8 cellular contexts compared by ENCODE assay signal in the genomic region with DNA sequence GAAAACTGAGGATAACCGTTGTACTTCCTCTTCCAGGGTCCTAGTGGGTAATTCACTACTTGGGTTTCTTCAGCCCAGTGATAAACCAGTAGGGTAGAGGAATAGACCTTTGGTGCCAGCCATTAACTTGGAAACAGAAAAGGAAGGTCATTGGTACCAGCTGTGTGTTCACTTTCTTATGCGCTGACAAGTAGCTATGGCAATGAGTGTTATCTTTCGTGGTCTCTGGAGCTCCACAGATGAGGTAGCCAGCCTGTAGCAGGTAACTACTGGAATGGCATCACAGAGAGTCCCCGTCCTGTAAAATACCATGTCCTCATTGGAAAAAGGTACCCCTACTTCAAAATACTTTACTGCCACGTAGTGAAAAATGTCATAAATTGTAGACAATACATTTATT. TPM values are rescaled to one million over a fixed set of nuclear protein-coding genes. Genes with fewer than 3 reads are reported as not detected.
DNase-seq lines count a peak whose midpoint lies in the region; ATAC-seq and TF ChIP-seq lines count a peak whose summit lies in the region.

No MANE protein-coding gene starts in this region.

- H3K9me3 ChIP-seq in Karpas-422 (ENCODE audit: low read length) = no peaks in the 10 kb centered on the region

- H4K20me1 ChIP-seq in Karpas-422 (ENCODE audit: insufficient read depth, low read depth, low read length) = peaks cover 23% of the 10 kb centered on the region; the same call in 1 of the 2 replicates

- peak overlapping the region; percentile 85 to 93 (median 90) for H3K4me3 Mint-ChIP-seq in nephron

- H3K27ac ChIP-seq in Karpas-422 (ENCODE audit: low read length) = no peak overlapping the region

- H3K4me1 ChIP-seq in Karpas-422 (ENCODE audit: low read length) = peaks cover 65% of the 10 kb centered on the region

- TF ChIP-seq CTCF in GM12864 (IDR thresholded peaks at IDR 0.05; ENCODE audit: low read depth, low read length, missing control alignments) (no peak), astrocyte of the spinal cord (IDR thresholded peaks at IDR 0.05; ENCODE audit: low read depth, low read length) (no peak), nephron (IDR thresholded peaks at IDR 0.05; ENCODE audit: unreplicated experiment in 3 of 3) (no peak)

- H3K36me3 ChIP-seq in Karpas-422 (ENCODE audit: insufficient read depth, low read length) = no peaks in the 10 kb centered on the region; the same call in 1 of the 2 replicates

- H3K79me2 ChIP-seq in Karpas-422 (ENCODE audit: low read length) = peaks cover 70% of the 10 kb centered on the region

- in situ Hi-C loops in astrocyte of the spinal cord (cut with HindIII; ENCODE audit: low sequenced_read_pairs) = no loop called here

- H3K4me1 Mint-ChIP-seq in nephron = peaks cover 22% of the 10 kb centered on the region

- peaks cover 37% of the 10 kb centered on the region for H3K36me3 Mint-ChIP-seq in nephron (ENCODE audit: low read depth)

- H3K27me3 ChIP-seq in Karpas-422 (ENCODE audit: low read length) = no peaks in the 10 kb centered on the region

- H3K27me3 Mint-ChIP-seq in nephron (ENCODE audit: low read depth) = no peaks in the 10 kb centered on the region

- no peak for ATAC-seq in HG02852 (IDR thresholded peaks at IDR 0.05; ENCODE audit: unreplicated experiment)
- no peak for ATAC-seq in GM21528 (IDR thresholded peaks at IDR 0.05; ENCODE audit: low FRiP score, unreplicated experiment)
- no peak for ATAC-seq in GM18867 (IDR thresholded peaks at IDR 0.05; ENCODE audit: unreplicated experiment)

- H3K4me2 ChIP-seq in Karpas-422 (ENCODE audit: low read depth, low read length, poor library complexity, severe bottlenecking) = peak overlapping the region; percentile 84

- no peak for DNase-seq in GM12864 (ENCODE audit: low read depth)
- DNase-seq in Karpas-422 = peak; percentile 52
- DNase-seq in astrocyte of the spinal cord (ENCODE audit: low read depth, low spot score) = no peak
- DNase-seq in NCI-H1694 (lab: John Stamatoyannopoulos, UW) = no peak

- no peak overlapping the region for H2AFZ ChIP-seq in Karpas-422 (ENCODE audit: low read length)

- no peaks in the 10 kb centered on the region for H3K9me2 ChIP-seq in Karpas-422 (replicated peaks; ENCODE audit: insufficient read depth, low read length)

- no peak overlapping the region for H3K27ac Mint-ChIP-seq in nephron

- no peaks in the 10 kb centered on the region for H3K9me3 Mint-ChIP-seq in nephron

- H3K9ac ChIP-seq in Karpas-422 (ENCODE audit: low read length) = peak overlapping the region; percentile 92

- H3K4me3 ChIP-seq in GM12864 (ENCODE audit: low read depth, low read length) (peak overlapping the region; percentile 96), Karpas-422 (ENCODE audit: low read length) (peak overlapping the region; percentile 91), astrocyte of the spinal cord (ENCODE audit: low read depth, low read length) (peak overlapping the region; percentile 96)

RNA-seq across cellular contexts. Expression of gene UHRF2, which starts 2.3 kb away (rescaled TPM):
- total RNA-seq in Karpas-422 (2014; rRNA removed; shearing (Covaris generic); ENCODE audit: low replicate concordance) = 45.4 and 85.5 TPM in 2 replicates
